ENCODE assay signal across 25 cellular contexts in the genomic region with DNA sequence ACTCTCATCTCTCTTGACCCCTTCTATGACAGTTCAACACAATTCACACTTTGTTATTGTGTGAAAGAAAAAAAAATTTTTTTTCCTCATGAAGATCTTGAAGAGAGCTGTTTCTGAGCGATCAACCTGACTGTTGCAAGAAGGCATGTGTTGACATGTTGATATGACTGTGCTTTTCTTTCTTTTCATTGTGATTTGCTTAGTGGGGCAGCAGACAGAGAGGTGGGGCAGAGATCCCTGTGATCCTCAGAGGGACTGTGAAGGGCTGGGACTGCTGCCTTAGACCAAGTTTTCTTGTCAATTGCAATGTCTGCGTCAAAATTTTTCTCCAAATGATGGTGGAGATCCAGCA.
"Had no signal": no experiment of that assay in that cellular context is flagged by ENCODE, and none has a peak within 500 bp of the region (broad histone marks: within the 10 kb centered on the region; RNA-seq: fewer than 3 reads in every experiment).

No MANE protein-coding gene starts in this region.

- H3K36me3 Mint-ChIP-seq: naive thymus-derived CD4-positive, alpha-beta T cell had no signal

- H3K27ac ChIP-seq: ascending aorta, colonic mucosa, gastroesophageal sphincter, parathyroid adenoma, psoas muscle, sigmoid colon, stomach, tibial nerve, VCaP had no signal

- H3K9me3 ChIP-seq: colonic mucosa had no signal

- H3K4me1 ChIP-seq: ascending aorta, gastroesophageal sphincter, parathyroid adenoma, sigmoid colon, stomach, tibial nerve had no signal

- H3K4me3 ChIP-seq: ascending aorta, colonic mucosa, gastroesophageal sphincter, psoas muscle, sigmoid colon, stomach, tibial nerve had no signal

- H3K4me3 Mint-ChIP-seq: activated naive CD4-positive, alpha-beta T cell treated with anti-CD3 and anti-CD28 coated beads for 36 hours; activated naive CD8-positive, alpha-beta T cell treated with anti-CD3 and anti-CD28 coated beads for 36 hours; activated T-helper 1 cell treated with anti-CD3 and anti-CD28 coated beads, Interleukin-12 subunit alpha, Interleukin-12 subunit beta, Interleukin-2, Interleukin-4 antibody, amounts not matched to agents 30 ng/mL and 10 ng/mL and 1 ng/mL, durations not matched to agents 14 hours and 24 hours and 36 hours; naive thymus-derived CD4-positive, alpha-beta T cell; stimulated activated naive B cell treated with anti-CD40 and anti-IgM and Interleukin-4, amounts not matched to agents 10 μg/mL and 1 μg/mL and 100 μg/mL, for 72 hours had no signal

- H3K27me3 ChIP-seq: ascending aorta, colonic mucosa, sigmoid colon, stomach, tibial nerve had no signal

- H3K27ac Mint-ChIP-seq: activated naive CD4-positive, alpha-beta T cell treated with anti-CD3 and anti-CD28 coated beads for 36 hours; activated naive CD8-positive, alpha-beta T cell treated with anti-CD3 and anti-CD28 coated beads for 36 hours; activated T-helper 1 cell treated with anti-CD3 and anti-CD28 coated beads, Interleukin-12 subunit alpha, Interleukin-12 subunit beta, Interleukin-2, Interleukin-4 antibody, amounts not matched to agents 30 ng/mL and 10 ng/mL and 1 ng/mL, durations not matched to agents 14 hours and 24 hours and 36 hours; naive thymus-derived CD4-positive, alpha-beta T cell; stimulated activated naive B cell treated with anti-CD40 and anti-IgM and Interleukin-4, amounts not matched to agents 10 μg/mL and 1 μg/mL and 100 μg/mL, for 72 hours had no signal

- H3K36me3 ChIP-seq: ascending aorta, colonic mucosa, gastroesophageal sphincter, sigmoid colon, stomach, tibial nerve had no signal

- ATAC-seq: naive thymus-derived CD4-positive, alpha-beta T cell; stimulated activated naive B cell treated with anti-CD40 and anti-IgM and Interleukin-4, amounts not matched to agents 10 μg/mL and 1 μg/mL and 100 μg/mL, for 72 hours had no signal

- DNase-seq: activated CD4-positive, alpha-beta T cell treated with anti-CD3 and anti-CD28 coated beads for 4 hours; activated CD4-positive, alpha-beta T cell treated with anti-CD3 and anti-CD28 coated beads, Interleukin-2, amount 50 U/mL, for 4 hours; activated CD8-positive, alpha-beta memory T cell treated with anti-CD3 and anti-CD28 coated beads for 24 hours; activated effector memory CD4-positive, alpha-beta T cell treated with anti-CD3 and anti-CD28 coated beads, Interleukin-2, amount 50 U/mL, for 16 hours; activated naive CD4-positive, alpha-beta T cell treated with anti-CD3 and anti-CD28 coated beads for 36 hours; activated naive CD8-positive, alpha-beta T cell treated with anti-CD3 and anti-CD28 coated beads for 36 hours; effector CD8-positive, alpha-beta T cell; hippocampal formation; kidney; left colon; midbrain; naive thymus-derived CD4-positive, alpha-beta T cell; psoas muscle; sigmoid colon; stimulated activated CD4-positive, alpha-beta T cell treated with anti-CD3 and anti-CD28 coated beads, Interleukin-1b, Interleukin-23, amount 100 ng/mL, for 48 hours; stimulated activated naive B cell treated with anti-CD40 and anti-IgM and Interleukin-4, amounts not matched to agents 10 μg/mL and 1 μg/mL and 100 μg/mL, for 72 hours; stomach; T-helper 9 cell had no signal
